20 cellular contexts compared by ENCODE assay signal in genomic region chr6:105561501-105561900, GRCh38.
"Had no signal": no experiment of that assay in that cellular context is flagged by ENCODE, and none has a peak within 500 bp of the region (broad histone marks: within the 10 kb centered on the region; RNA-seq: fewer than 3 reads in every experiment).

No MANE protein-coding gene starts in this region.

- DNase-seq: activated CD4-positive, alpha-beta T cell treated with anti-CD3 and anti-CD28 coated beads for 36 hours; activated CD8-positive, alpha-beta memory T cell treated with anti-CD3 and anti-CD28 coated beads, Interleukin-2, amount 50 U/mL, for 48 hours; activated naive CD4-positive, alpha-beta T cell; aorta; cerebellar nuclear complex; effector CD8-positive, alpha-beta T cell; left lung; mucosa of descending colon; naive thymus-derived CD8-positive, alpha-beta T cell; nucleus accumbens; posterior cingulate gyrus; retina; stimulated activated CD4-positive, alpha-beta T cell treated with anti-CD3 and anti-CD28 coated beads, Interleukin-2, amount 100 ng/mL, for 48 hours; stimulated activated naive CD4-positive, alpha-beta T cell; tibial artery; uterus had no signal

- H3K27ac Mint-ChIP-seq: activated CD4-positive, alpha-beta T cell treated with anti-CD3 and anti-CD28 coated beads for 36 hours; naive thymus-derived CD8-positive, alpha-beta T cell had no signal

- H3K36me3 ChIP-seq: gastroesophageal sphincter, left lung, tibial artery, uterus had no signal

- H3K27me3 ChIP-seq: gastroesophageal sphincter, left lung, tibial artery, uterus had no signal

- H3K4me1 ChIP-seq: gastroesophageal sphincter, left lung, tibial artery, uterus had no signal

- H3K9me3 ChIP-seq: left lung, mucosa of descending colon, tibial artery, uterus had no signal

- ATAC-seq: gastroesophageal sphincter; left lung; mucosa of descending colon; naive thymus-derived CD8-positive, alpha-beta T cell had no signal

- H3K4me3 ChIP-seq: gastroesophageal sphincter, left lung, mucosa of descending colon, tibial artery, uterus had no signal

- H3K27ac ChIP-seq: gastroesophageal sphincter, left lung, tibial artery, uterus had no signal

- FAIRE-seq: endothelial cell of umbilical vein, keratinocyte had no signal

- H3K4me1 Mint-ChIP-seq: activated CD4-positive, alpha-beta T cell treated with anti-CD3 and anti-CD28 coated beads for 36 hours; naive thymus-derived CD8-positive, alpha-beta T cell had no signal

- H3K4me3 Mint-ChIP-seq: activated CD4-positive, alpha-beta T cell treated with anti-CD3 and anti-CD28 coated beads for 36 hours; activated CD8-positive, alpha-beta T cell treated with anti-CD3 and anti-CD28 coated beads for 36 hours; naive thymus-derived CD8-positive, alpha-beta T cell had no signal
